ENCODE assay signal across 1 cellular context in genomic region chr15:49741721-49742120, GRCh38.
TF ChIP-seq lines count a peak whose summit lies in the region.

No MANE protein-coding gene starts in this region.

TF ChIP-seq in GM23338, 12 proteins besides CTCF, POLR2A, EP300 and RAD21 (continued from another document):
- TF ChIP-seq ZNF462 (CRISPR knock-in tag; IDR thresholded peaks at IDR 0.05) (no peak), POLR2AphosphoS5 (IDR thresholded peaks at IDR 0.05; ENCODE audit: low read depth) (no peak), CREB1 (CRISPR knock-in tag; IDR thresholded peaks at IDR 0.05; ENCODE audit: low read depth) (no peak)
